8 cellular contexts compared by ENCODE assay signal in the genomic region with DNA sequence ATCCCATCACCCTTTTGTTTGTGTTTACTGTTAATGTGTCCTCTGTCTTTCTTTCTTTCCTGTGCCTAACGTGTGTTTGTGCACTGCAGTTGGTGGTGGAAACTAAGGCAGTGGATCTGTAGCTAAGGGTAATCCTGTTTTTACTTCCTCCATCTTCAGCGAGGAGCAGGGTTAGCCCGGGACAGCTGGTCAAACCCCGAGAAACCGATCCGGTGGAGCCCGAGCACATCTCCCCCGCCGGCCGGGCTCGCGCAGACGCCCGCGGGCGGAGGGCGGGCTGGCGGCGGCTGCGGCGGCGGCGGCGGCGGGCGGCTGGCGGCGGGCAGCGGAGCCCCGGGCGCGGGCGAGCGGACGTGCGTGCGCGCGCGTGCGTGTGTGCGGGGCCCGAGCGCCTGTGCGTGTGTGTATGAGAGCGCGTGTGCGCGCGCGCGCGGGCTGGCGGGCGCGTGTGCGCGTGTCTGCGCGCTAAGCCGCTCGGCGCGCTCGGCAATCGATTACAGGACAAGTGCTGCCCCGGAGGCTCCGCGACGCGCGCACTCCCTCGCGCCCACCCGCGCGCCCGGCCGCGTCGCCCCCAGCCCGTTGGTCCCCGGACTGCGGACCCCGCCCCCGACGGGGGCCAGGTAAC. TPM values are rescaled to one million over a fixed set of nuclear protein-coding genes. Genes with fewer than 3 reads are reported as not detected.
DNase-seq lines count a peak whose midpoint lies in the region; ATAC-seq and TF ChIP-seq lines count a peak whose summit lies in the region.

A gene (minus strand): TSS at position 176 of the 628 bp plus-strand sequence. CDS start 2,983 bp downstream, outside the sequence.

- peak within 1 kb of the TSS; percentile 80 for H3K4me3 ChIP-seq in AG04450 (ENCODE audit: low read depth, low read length)
- H3K4me3 ChIP-seq in choroid plexus epithelial cell (ENCODE audit: low read depth, low read length) = peak within 1 kb of the TSS; percentile 68

- POLR2A ChIA-PET in AG04450 (lab: Yijun Ruan, JAX) = interaction anchor here (0.8 to 1.2 kb wide), 3 partner anchors 9 to 78 kb away, joined by 3 read pairs; no protein-coding TSS in a partner anchor

- DNase-seq in AG04450 (ENCODE audit: low read depth, low spot score) (peak; percentile 80), NCI-H2196 treated with DMSO at 0.1 percent for 48 hours (lab: John Stamatoyannopoulos, UW; ENCODE audit: unreplicated experiment) (peak; percentile 93), choroid plexus epithelial cell (ENCODE audit: low read depth) (peak; percentile 97), left colon (peak; percentile 87 to 89)
- DNase-seq in activated CD4-positive, CD25-positive, alpha-beta regulatory T cell treated with anti-CD3 and anti-CD28 coated beads, Interleukin-2, amount 50 U/mL, for 72 hours = peak; percentile 84
- DNase-seq in stimulated activated CD4-positive, alpha-beta T cell treated with anti-CD3 and anti-CD28 coated beads, Interleukin-1b, Interleukin-23, amount 100 ng/mL, for 24 hours (ENCODE audit: low read depth in 4 of 4, low spot score in 1 of 4) = peak in 3 of 4 experiments; percentile 40 to 41 (median 40)

- ATAC-seq in GM18873 (IDR thresholded peaks at IDR 0.05; ENCODE audit: low FRiP score, unreplicated experiment) (peak; percentile 65), HG03108 (IDR thresholded peaks at IDR 0.05; ENCODE audit: unreplicated experiment) (peak; percentile 53), left colon (peak; percentile 91)

- no peaks in the 10 kb centered on the region for H3K9me3 ChIP-seq in AG04450 (ENCODE audit: control insufficient read depth, insufficient read depth, low read length)

- intact Hi-C loops in left colon (cut with DNase I, micrococcal nuclease) = loop anchor here in 1 of 2 donors (5.0 to 10.0 kb wide), 2 partner anchors 374 to 467 kb away; no protein-coding TSS in a partner anchor

- CTCF ChIA-PET in AG04450 (lab: Charles Lee) = interaction anchor here (1.0 to 9.1 kb wide), 9 partner anchors 7 to 467 kb away, joined by 3 to 122 read pairs (median 6); no protein-coding TSS in a partner anchor

- peak within 1 kb of the TSS; percentile 74 for H3K27ac ChIP-seq in AG04450 (ENCODE audit: low read depth, low read length)

- TF ChIP-seq CTCF in AG04450 (IDR thresholded peaks at IDR 0.05; ENCODE audit: low read depth, low read length) = no peak
- no peak for TF ChIP-seq CTCF in choroid plexus epithelial cell (conservative IDR thresholded peaks at IDR 0.05; ENCODE audit: low read depth, low read length)

- H3K27me3 ChIP-seq in AG04450 (ENCODE audit: control insufficient read depth, insufficient read depth, low read length) = no peaks in the 10 kb centered on the region

RNA-seq across cellular contexts. Expression of the gene that starts here (rescaled TPM):
- 5.6 and 7.1 TPM in 2 replicates for polyA plus RNA-seq in AG04450 (2011; rRNA removed)
- polyA minus RNA-seq in AG04450 (2011; rRNA and poly(A)+ RNA removed) = 28.5 and 33.2 TPM in 2 replicates
- 1 to 10 TPM; 7.7 to 8.5 TPM for total RNA-seq in left colon

Comparison
In these comparisons a context has a peak if more than half of its experiments do, and no peak if none do; other contexts are left out.
1. Peak in every context shown above with its lines: DNase-seq, ATAC-seq, H3K4me3 ChIP-seq and H3K27ac ChIP-seq.
2. DNase-seq: peak in every context shown above with its lines; median percentile 97 in choroid plexus epithelial cell; 93 in NCI-H2196 treated with DMSO at 0.1 percent for 48 hours; 88 in left colon; 84 in activated CD4-positive, CD25-positive, alpha-beta regulatory T cell treated with anti-CD3 and anti-CD28 coated beads, Interleukin-2, amount 50 U/mL, for 72 hours; 80 in AG04450; 40 in stimulated activated CD4-positive, alpha-beta T cell treated with anti-CD3 and anti-CD28 coated beads, Interleukin-1b, Interleukin-23, amount 100 ng/mL, for 24 hours.